Comparison of ENCODE assay signal across 30 cellular contexts in the genomic region with DNA sequence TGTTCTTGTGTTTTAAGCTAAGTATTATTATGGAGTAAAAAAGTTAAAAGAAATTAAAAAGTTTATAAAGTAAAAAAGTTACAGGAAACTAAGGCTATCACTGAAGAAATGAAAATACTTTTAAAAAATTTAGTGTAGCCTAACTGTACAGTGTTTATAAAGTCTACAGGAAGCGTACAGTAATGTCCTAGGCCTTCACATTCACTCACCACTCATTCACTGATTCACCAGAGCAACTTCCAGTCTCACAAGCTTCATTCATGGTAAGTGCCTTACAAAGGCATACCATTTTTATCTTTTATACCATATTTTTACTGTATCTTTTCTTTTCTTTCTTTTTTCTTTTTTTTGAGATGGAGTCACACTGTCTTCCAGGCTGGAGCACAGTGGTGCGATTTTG. TPM values are rescaled to one million over a fixed set of nuclear protein-coding genes. Genes with fewer than 3 reads are reported as not detected.
"Had no signal": no experiment of that assay in that cellular context is flagged by ENCODE, and none has a peak within 500 bp of the region (broad histone marks: within the 10 kb centered on the region; RNA-seq: fewer than 3 reads in every experiment).

No MANE protein-coding gene starts in this region.

- H3K4me3 ChIP-seq: left lung, lower lobe of right lung, neural progenitor cell, ovary, right atrium auricular region, right lobe of liver, skin epidermis, stomach, testis, thyroid gland, transverse colon, upper lobe of right lung had no signal

- FAIRE-seq: islet of Langerhans, kidney, urothelium cell line had no signal

- H3K9ac ChIP-seq: neural progenitor cell had no signal

- H3K27me3 ChIP-seq: left lung, neural progenitor cell, neutrophil, ovary, right atrium auricular region, right lobe of liver, stomach, testis, thyroid gland, transverse colon, upper lobe of right lung had no signal

- H3K4me1 ChIP-seq: left lung, lower lobe of right lung, neural progenitor cell, right atrium auricular region, right lobe of liver, stomach, testis, thyroid gland, transverse colon, upper lobe of right lung had no signal

- H3K27ac ChIP-seq: left lung, lower lobe of right lung, neural progenitor cell, neutrophil, ovary, right atrium auricular region, right lobe of liver, skin epidermis, stomach, testis, thyroid gland, transverse colon, upper lobe of right lung had no signal

- H3K9me3 ChIP-seq: left lung, lower lobe of right lung, neutrophil, ovary, right atrium auricular region, right lobe of liver, stomach, testis, thyroid gland, transverse colon, upper lobe of right lung had no signal

- ATAC-seq: left colon; left lung; lower lobe of right lung; natural killer cell; right lobe of liver; stimulated activated naive B cell treated with anti-CD40 and anti-IgM and Interleukin-4, amounts not matched to agents 10 μg/mL and 1 μg/mL and 100 μg/mL, for 72 hours; stimulated activated naive CD8-positive, alpha-beta T cell treated with anti-CD3 and anti-CD28 coated beads, Interleukin-15, Interleukin-2, amounts not matched to agents 100 U/mL and 50 U/mL, for 24 hours; upper lobe of right lung had no signal

- H3K4me2 ChIP-seq: neural progenitor cell had no signal

- DNase-seq: hippocampal formation; kidney; left colon; left lung; lower lobe of right lung; mammary epithelial cell; mesenchymal stem cell; naive B cell; natural killer cell; nephron progenitor cell; occipital lobe; ovary; right lobe of liver; stimulated activated CD4-positive, alpha-beta T cell treated with anti-CD3 and anti-CD28 coated beads, Interleukin-12 subunit alpha, Interleukin-12 subunit beta, amount 100 ng/mL, for 4 hours; stimulated activated CD4-positive, alpha-beta T cell treated with anti-CD3 and anti-CD28 coated beads, Interleukin-15, amount 100 ng/mL, for 24 hours; stimulated activated CD4-positive, alpha-beta T cell treated with anti-CD3 and anti-CD28 coated beads, Interleukin-2, amount 100 ng/mL, for 24 hours; stimulated activated CD4-positive, alpha-beta T cell treated with anti-CD3 and anti-CD28 coated beads, Interleukin-4, amount 100 ng/mL, for 1 hour; stimulated activated naive B cell treated with anti-CD40 and anti-IgM and Interleukin-4, amounts not matched to agents 10 μg/mL and 1 μg/mL and 100 μg/mL, for 72 hours; stimulated activated naive CD8-positive, alpha-beta T cell treated with anti-CD3 and anti-CD28 coated beads, Interleukin-15, Interleukin-2, amounts not matched to agents 100 U/mL and 50 U/mL, for 24 hours; stomach; testis; thyroid gland; transverse colon; upper lobe of right lung had no signal

- H2AFZ ChIP-seq: neural progenitor cell had no signal

- H3K36me3 ChIP-seq: left lung, lower lobe of right lung, neural progenitor cell, neutrophil, ovary, right atrium auricular region, right lobe of liver, stomach, thyroid gland, transverse colon, upper lobe of right lung had no signal

RNA-seq across cellular contexts. Expression of gene SCN5A, which starts 40.7 kb away (rescaled TPM):
- total RNA-seq: mammary epithelial cell had no signal
